ENCODE assay signal across 9 cellular contexts in genomic region chr6:154277578-154278128, GRCh38.
DNase-seq lines count a peak whose midpoint lies in the region; ATAC-seq and TF ChIP-seq lines count a peak whose summit lies in the region.
"Had no signal": no experiment of that assay in that cellular context is flagged by ENCODE, and none has a peak within 500 bp of the region (broad histone marks: within the 10 kb centered on the region; RNA-seq: fewer than 3 reads in every experiment).

No MANE protein-coding gene starts in this region.

- POLR2A ChIA-PET in T-cell (lab: Charles Lee), result interaction anchor here in 1 of 2 donors (0.5 to 0.7 kb wide), 2 partner anchors 125 to 138 kb away, joined by 3 read pairs; no protein-coding TSS in a partner anchor

- H3K4me3 ChIP-seq in BLaER1 treated with 17β-estradiol and CSF1 and Interleukin-3, amounts not matched to agents 10 nM and 100 nM, result 0 out of 20 replicates have a peak overlapping the region, but pooled peaks of 1 of the 10 experiments have one; percentile 23
- H3K4me3 ChIP-seq in fibroblast of villous mesenchyme (ENCODE audit: low read depth, low read length), result peak overlapping the region; percentile 14

- peaks cover 0 to 99% (median 27%) of the 10 kb centered on the region in 11 experiments; a peak in 12 of 22 replicates for H4K20me1 ChIP-seq in BLaER1 treated with 17β-estradiol and CSF1 and Interleukin-3, amounts not matched to agents 10 nM and 100 nM

- peaks cover 38 to 44% (median 43%) of the 10 kb centered on the region in 3 donors for H3K4me1 Mint-ChIP-seq in T-cell

- no peaks in the 10 kb centered on the region for H3K36me3 Mint-ChIP-seq in T-cell

- TF ChIP-seq CTCF in fibroblast of villous mesenchyme (IDR thresholded peaks at IDR 0.05; ENCODE audit: insufficient read depth, low read depth, low read length), result no peak

- H3K4me2 ChIP-seq in BLaER1 treated with 17β-estradiol and CSF1 and Interleukin-3, amounts not matched to agents 10 nM and 100 nM, result peak overlapping the region; percentile 53 to 85 (median 69)

- H3K36me3 ChIP-seq in BLaER1 treated with 17β-estradiol and CSF1 and Interleukin-3, amounts not matched to agents 10 nM and 100 nM, result peaks cover 0 to 74% (median 16%) of the 10 kb centered on the region in 11 experiments; a peak in 13 of 22 replicates

- peaks cover 26 to 61% (median 37%) of the 10 kb centered on the region in 10 experiments for H3K4me1 ChIP-seq in BLaER1 treated with 17β-estradiol and CSF1 and Interleukin-3, amounts not matched to agents 10 nM and 100 nM

- H3K9me3 Mint-ChIP-seq in T-cell, result no peaks in the 10 kb centered on the region

- peaks cover 0 to 16% (median 6%) of the 10 kb centered on the region in 11 experiments; a peak in 4 of 22 replicates for H3K9me3 ChIP-seq in BLaER1 treated with 17β-estradiol and CSF1 and Interleukin-3, amounts not matched to agents 10 nM and 100 nM (replicated peaks in 1 of 11)

- ATAC-seq in GM19324 (IDR thresholded peaks at IDR 0.05; ENCODE audit: low FRiP score, unreplicated experiment) (peak; percentile 46), T-cell (replicated peaks in 1 of 4) (peak; percentile 24 to 43 (median 38)), GM21619 (IDR thresholded peaks at IDR 0.05; ENCODE audit: unreplicated experiment) (no peak)

- CTCF ChIA-PET in T-cell (lab: Charles Lee), result interaction anchor here (0.5 to 5.3 kb wide), 38 partner anchors 10 to 414 kb away, joined by 3 to 66 read pairs (median 5); no protein-coding TSS in a partner anchor

- peak overlapping the region in 8 of 11 experiments; percentile 7 to 60 (median 24); a peak in 11 of 22 replicates for H3K27ac ChIP-seq in BLaER1 treated with 17β-estradiol and CSF1 and Interleukin-3, amounts not matched to agents 10 nM and 100 nM

- peak overlapping the region; percentile 75 to 78 for H3K27ac Mint-ChIP-seq in T-cell
- H3K27ac Mint-ChIP-seq: nephron progenitor cell had no signal

- peak overlapping the region in 8 of 11 experiments; percentile 7 to 45 (median 32); a peak in 10 of 22 replicates for H3K9ac ChIP-seq in BLaER1 treated with 17β-estradiol and CSF1 and Interleukin-3, amounts not matched to agents 10 nM and 100 nM

- peak overlapping the region; percentile 66 to 70 (median 69) for H3K4me3 Mint-ChIP-seq in T-cell
- H3K4me3 Mint-ChIP-seq: nephron progenitor cell had no signal

- no peaks in the 10 kb centered on the region for H3K27me3 Mint-ChIP-seq in T-cell

- H3K27me3 ChIP-seq in BLaER1 treated with 17β-estradiol and CSF1 and Interleukin-3, amounts not matched to agents 10 nM and 100 nM, result no peaks in the 10 kb centered on the region

- DNase-seq in T-cell (no peak), fibroblast of villous mesenchyme (ENCODE audit: low read depth) (no peak), NCI-H510A treated with DMSO at 0.1 percent for 48 hours (lab: John Stamatoyannopoulos, UW) (no peak), NOMO-1 (lab: John Stamatoyannopoulos, UW; ENCODE audit: unreplicated experiment in 2 of 2) (no peak), NCI-H82 (lab: John Stamatoyannopoulos, UW) (no peak)
- DNase-seq: nephron progenitor cell had no signal
